Comparison of ENCODE assay signal across 1 cellular context in the genomic region with DNA sequence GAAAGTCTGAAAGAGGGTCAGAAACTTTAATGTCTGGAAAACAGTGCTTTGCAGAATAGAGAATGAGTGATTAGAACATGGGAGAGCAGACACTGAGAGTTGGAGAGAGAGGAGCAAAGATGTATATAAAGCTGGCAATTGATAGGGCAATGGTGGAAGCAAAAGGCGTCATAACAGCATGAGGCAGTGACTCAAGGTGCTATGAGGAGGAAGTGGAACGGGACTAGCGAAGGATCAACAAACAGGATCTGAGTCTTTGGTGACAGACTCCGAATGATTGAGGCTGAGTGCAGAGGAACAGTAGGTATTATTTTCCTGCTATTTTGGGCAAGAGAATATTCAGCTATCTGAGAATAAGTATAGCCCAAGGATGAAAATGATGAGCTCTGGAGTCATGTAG.
TF ChIP-seq lines count a peak whose summit lies in the region.

No MANE protein-coding gene starts in this region.

TF ChIP-seq in WTC11, 78 proteins besides CTCF, POLR2A, EP300 and RAD21 (continued from another document):
- TF ChIP-seq, protein P1, sequence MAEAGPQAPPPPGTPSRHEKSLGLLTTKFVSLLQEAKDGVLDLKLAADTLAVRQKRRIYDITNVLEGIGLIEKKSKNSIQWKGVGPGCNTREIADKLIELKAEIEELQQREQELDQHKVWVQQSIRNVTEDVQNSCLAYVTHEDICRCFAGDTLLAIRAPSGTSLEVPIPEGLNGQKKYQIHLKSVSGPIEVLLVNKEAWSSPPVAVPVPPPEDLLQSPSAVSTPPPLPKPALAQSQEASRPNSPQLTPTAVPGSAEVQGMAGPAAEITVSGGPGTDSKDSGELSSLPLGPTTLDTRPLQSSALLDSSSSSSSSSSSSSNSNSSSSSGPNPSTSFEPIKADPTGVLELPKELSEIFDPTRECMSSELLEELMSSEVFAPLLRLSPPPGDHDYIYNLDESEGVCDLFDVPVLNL (CRISPR knock-in tag; IDR thresholded peaks at IDR 0.05; ENCODE audit: borderline replicate concordance, low read depth) = no peak
- TF ChIP-seq, protein P2, sequence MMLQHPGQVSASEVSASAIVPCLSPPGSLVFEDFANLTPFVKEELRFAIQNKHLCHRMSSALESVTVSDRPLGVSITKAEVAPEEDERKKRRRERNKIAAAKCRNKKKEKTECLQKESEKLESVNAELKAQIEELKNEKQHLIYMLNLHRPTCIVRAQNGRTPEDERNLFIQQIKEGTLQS (CRISPR knock-in tag; conservative IDR thresholded peaks at IDR 0.05) = no peak
- TF ChIP-seq, protein P3, sequence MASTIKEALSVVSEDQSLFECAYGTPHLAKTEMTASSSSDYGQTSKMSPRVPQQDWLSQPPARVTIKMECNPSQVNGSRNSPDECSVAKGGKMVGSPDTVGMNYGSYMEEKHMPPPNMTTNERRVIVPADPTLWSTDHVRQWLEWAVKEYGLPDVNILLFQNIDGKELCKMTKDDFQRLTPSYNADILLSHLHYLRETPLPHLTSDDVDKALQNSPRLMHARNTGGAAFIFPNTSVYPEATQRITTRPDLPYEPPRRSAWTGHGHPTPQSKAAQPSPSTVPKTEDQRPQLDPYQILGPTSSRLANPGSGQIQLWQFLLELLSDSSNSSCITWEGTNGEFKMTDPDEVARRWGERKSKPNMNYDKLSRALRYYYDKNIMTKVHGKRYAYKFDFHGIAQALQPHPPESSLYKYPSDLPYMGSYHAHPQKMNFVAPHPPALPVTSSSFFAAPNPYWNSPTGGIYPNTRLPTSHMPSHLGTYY (CRISPR knock-in tag; IDR thresholded peaks at IDR 0.05) = no peak
- TF ChIP-seq ETV6 (CRISPR knock-in tag; IDR thresholded peaks at IDR 0.05) (no peak), ATF1 (CRISPR knock-in tag; IDR thresholded peaks at IDR 0.05) (no peak), TP53 (CRISPR knock-in tag; IDR thresholded peaks at IDR 0.05) (no peak), NR1H2 (CRISPR knock-in tag; IDR thresholded peaks at IDR 0.05) (no peak)
- TF ChIP-seq, protein P4, sequence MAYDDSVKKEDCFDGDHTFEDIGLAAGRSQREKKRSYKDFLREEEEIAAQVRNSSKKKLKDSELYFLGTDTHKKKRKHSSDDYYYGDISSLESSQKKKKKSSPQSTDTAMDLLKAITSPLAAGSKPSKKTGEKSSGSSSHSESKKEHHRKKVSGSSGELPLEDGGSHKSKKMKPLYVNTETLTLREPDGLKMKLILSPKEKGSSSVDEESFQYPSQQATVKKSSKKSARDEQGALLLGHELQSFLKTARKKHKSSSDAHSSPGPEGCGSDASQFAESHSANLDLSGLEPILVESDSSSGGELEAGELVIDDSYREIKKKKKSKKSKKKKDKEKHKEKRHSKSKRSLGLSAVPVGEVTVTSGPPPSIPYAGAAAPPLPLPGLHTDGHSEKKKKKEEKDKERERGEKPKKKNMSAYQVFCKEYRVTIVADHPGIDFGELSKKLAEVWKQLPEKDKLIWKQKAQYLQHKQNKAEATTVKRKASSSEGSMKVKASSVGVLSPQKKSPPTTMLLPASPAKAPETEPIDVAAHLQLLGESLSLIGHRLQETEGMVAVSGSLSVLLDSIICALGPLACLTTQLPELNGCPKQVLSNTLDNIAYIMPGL (CRISPR knock-in tag; IDR thresholded peaks at IDR 0.05) = no peak
